ENCODE assay signal across 25 cellular contexts in the genomic region with DNA sequence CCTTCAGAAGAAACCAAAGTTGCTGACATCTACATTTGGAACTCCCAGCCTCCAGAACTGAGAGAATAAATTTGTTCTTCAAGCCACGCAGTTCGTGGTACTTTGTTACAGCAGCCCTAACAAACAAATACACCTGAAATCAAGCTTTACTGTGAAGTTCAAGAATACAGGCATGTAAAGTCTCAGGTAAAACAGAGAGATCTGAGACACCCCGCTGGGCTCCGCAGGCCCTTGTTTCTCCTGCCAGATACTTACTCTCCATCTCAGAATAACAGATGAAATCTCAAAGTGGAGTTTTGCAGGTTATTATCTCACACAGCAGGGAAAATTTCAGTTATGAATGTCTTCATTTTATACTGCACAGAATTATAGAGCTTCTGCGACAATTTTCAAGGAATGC.
"Had no signal": no experiment of that assay in that cellular context is flagged by ENCODE, and none has a peak within 500 bp of the region (broad histone marks: within the 10 kb centered on the region; RNA-seq: fewer than 3 reads in every experiment).

No MANE protein-coding gene starts in this region.

- FAIRE-seq: endometrium had no signal

- ATAC-seq: left cardiac atrium; left lung; naive thymus-derived CD4-positive, alpha-beta T cell; stimulated activated effector memory CD8-positive, alpha-beta T cell treated with anti-CD3 and anti-CD28 coated beads, Interleukin-12 subunit alpha, Interleukin-12 subunit beta, amount 100 ng/mL, for 72 hours had no signal

- H3K27ac ChIP-seq: coronary artery, esophagus squamous epithelium, left lung, prostate gland, right atrium auricular region, sigmoid colon, stomach, thyroid gland, vagina had no signal

- DNase-seq: dermis blood vessel endothelial cell; effector memory CD4-positive, alpha-beta T cell; erythroblast; esophagus squamous epithelium; foreskin melanocyte; hypothalamus; left cardiac atrium; left lung; mesenchymal stem cell; midbrain; naive thymus-derived CD4-positive, alpha-beta T cell; nucleus accumbens; sigmoid colon; stimulated activated CD4-positive, alpha-beta T cell treated with anti-CD3 and anti-CD28 coated beads, Interleukin-2, amount 100 ng/mL, for 24 hours; stimulated activated CD4-positive, alpha-beta T cell treated with anti-CD3 and anti-CD28 coated beads, Interleukin-4, amount 100 ng/mL, for 24 hours; stimulated activated naive CD4-positive, alpha-beta T cell treated with Interleukin-2 at 50 U/mL for 16 hours; stomach; thyroid gland; trophoblast cell had no signal

- H3K36me3 ChIP-seq: esophagus squamous epithelium, left lung, prostate gland, right atrium auricular region, sigmoid colon, stomach, thyroid gland, vagina had no signal

- H3K4me3 ChIP-seq: coronary artery, esophagus squamous epithelium, left lung, prostate gland, right atrium auricular region, sigmoid colon, stomach, thyroid gland, vagina had no signal

- H3K27me3 ChIP-seq: esophagus squamous epithelium, left lung, right atrium auricular region, sigmoid colon, stomach, thyroid gland, vagina had no signal

- H3K9me3 ChIP-seq: esophagus squamous epithelium, left lung, prostate gland, right atrium auricular region, sigmoid colon, stomach, thyroid gland, vagina had no signal

- H3K4me1 ChIP-seq: esophagus squamous epithelium, left lung, prostate gland, right atrium auricular region, sigmoid colon, stomach, thyroid gland, vagina had no signal
